Comparison of ENCODE assay signal across 10 cellular contexts in genomic region chr16:23504076-23504452, GRCh38. TPM values are rescaled to one million over a fixed set of nuclear protein-coding genes. Genes with fewer than 3 reads are reported as not detected.
DNase-seq lines count a peak whose midpoint lies in the region; ATAC-seq and TF ChIP-seq lines count a peak whose summit lies in the region.
"Had no signal": no experiment of that assay in that cellular context is flagged by ENCODE, and none has a peak within 500 bp of the region (broad histone marks: within the 10 kb centered on the region; RNA-seq: fewer than 3 reads in every experiment).

No MANE protein-coding gene starts in this region.

- peaks cover 34% of the 10 kb centered on the region for H4K20me1 ChIP-seq in PC-3 (ENCODE audit: low read length)

- H3K27me3 ChIP-seq in PC-3 (ENCODE audit: low read length) (no peaks in the 10 kb centered on the region), esophagus muscularis mucosa (no peaks in the 10 kb centered on the region), skeletal muscle satellite cell (ENCODE audit: control insufficient read depth, insufficient read depth, low read length) (no peaks in the 10 kb centered on the region)

- no peaks in the 10 kb centered on the region for H3F3A ChIP-seq in PC-3 (ENCODE audit: low read length, unreplicated experiment)

- H3K36me3 ChIP-seq in PC-3 (ENCODE audit: low read depth, low read length) (no peaks in the 10 kb centered on the region), esophagus muscularis mucosa (peaks cover 0 to 9% (median 0%) of the 10 kb centered on the region in 4 donors), skeletal muscle satellite cell (ENCODE audit: insufficient read depth, low read length) (no peaks in the 10 kb centered on the region)

- no TSS peak for BruUV-seq in PC-3 (replicated peaks; lab: Mats Ljungman, UMichigan)

- intact Hi-C loops in PC-3 (cut with micrococcal nuclease) (no loop called here), esophagus muscularis mucosa (cut with DNase I) (no loop called here)

- 0 out of 2 replicates have a peak overlapping the region, but pooled peaks have one; percentile 12 for H3K4me2 ChIP-seq in PC-3 (ENCODE audit: low read length)
- H3K4me2 ChIP-seq in skeletal muscle satellite cell (ENCODE audit: low read length), result peak overlapping the region; percentile 67

- H3K9me3 ChIP-seq in PC-3 (ENCODE audit: low read length) (no peaks in the 10 kb centered on the region), esophagus muscularis mucosa (no peaks in the 10 kb centered on the region), skeletal muscle satellite cell (replicated peaks; ENCODE audit: low read length) (no peaks in the 10 kb centered on the region)
- H3K9me3 ChIP-seq: HAP-1 had no signal

- no peak for TF ChIP-seq POLR2A in esophagus muscularis mucosa (IDR thresholded peaks at IDR 0.05; ENCODE audit: low read depth)

- H3K9ac ChIP-seq in PC-3 (ENCODE audit: low read length) (no peak overlapping the region), skeletal muscle satellite cell (ENCODE audit: low read depth, low read length) (peak overlapping the region; percentile 41)

- H3K79me2 ChIP-seq in PC-3 (ENCODE audit: low read length), result peaks cover 95% of the 10 kb centered on the region

- TF ChIP-seq CTCF in GM12865 (IDR thresholded peaks at IDR 0.05; ENCODE audit: insufficient read depth, low read depth, low read length, missing control alignments) (no peak), PC-3 (conservative IDR thresholded peaks at IDR 0.05; ENCODE audit: low read depth, low read length) (no peak), esophagus muscularis mucosa (IDR thresholded peaks at IDR 0.05) (no peak)

- H3K27ac ChIP-seq in PC-3 (ENCODE audit: low read length), result no peak overlapping the region
- peak overlapping the region; percentile 57 to 80 (median 67) for H3K27ac ChIP-seq in esophagus muscularis mucosa (replicated peaks in 1 of 4)
- H3K27ac ChIP-seq: VCaP had no signal

- peaks cover 21% of the 10 kb centered on the region for H3K4me1 ChIP-seq in PC-3 (ENCODE audit: insufficient read depth, low read length)
- H3K4me1 ChIP-seq in esophagus muscularis mucosa, result peaks cover 45 to 76% (median 63%) of the 10 kb centered on the region in 4 donors
- H3K4me1 ChIP-seq in skeletal muscle satellite cell (ENCODE audit: control insufficient read depth, insufficient read depth, low read length), result peaks cover 35% of the 10 kb centered on the region

- POLR2A ChIA-PET in PC-3 (lab: Charles Lee; ENCODE audit: unreplicated experiment), result no interaction called here

- no peak overlapping the region for H2AFZ ChIP-seq in PC-3 (ENCODE audit: low read length)

- H3K4me3 ChIP-seq in GM12865 (ENCODE audit: low read depth, low read length) (peak overlapping the region; percentile 37), PC-3 (ENCODE audit: low read length) (no peak overlapping the region), esophagus muscularis mucosa (no peak overlapping the region), skeletal muscle satellite cell (ENCODE audit: low read length) (peak overlapping the region; percentile 16)
- H3K4me3 ChIP-seq: HAP-1 had no signal

- H3K9me2 ChIP-seq in PC-3 (replicated peaks; ENCODE audit: low read length), result no peaks in the 10 kb centered on the region

- ATAC-seq in PC-3 (no peak), GM19023 (IDR thresholded peaks at IDR 0.05; ENCODE audit: unreplicated experiment) (no peak), GM19395 (IDR thresholded peaks at IDR 0.05; ENCODE audit: unreplicated experiment) (no peak), HG03108 (IDR thresholded peaks at IDR 0.05; ENCODE audit: unreplicated experiment) (no peak)

- WGBS in esophagus muscularis mucosa, result 67% methylated on average over 4 of the region's 5 CpGs

- TF ChIP-seq EP300 in esophagus muscularis mucosa (IDR thresholded peaks at IDR 0.05), result no peak

- DNase-seq in GM12865 (ENCODE audit: low read depth) (peak; percentile 64), PC-3 (peak; percentile 2), esophagus muscularis mucosa (ENCODE audit: extremely low spot score) (no peak), SW480 (ENCODE audit: low spot score) (no peak)

- CTCF ChIA-PET in PC-3 (lab: Charles Lee), result no interaction called here

RNA-seq across cellular contexts. Expression of gene GGA2, which starts 6.2 kb away (rescaled TPM):
- total RNA-seq in PC-3 (2014; rRNA removed) (26.5 and 29.0 TPM in 2 replicates), esophagus muscularis mucosa (10 to 100 TPM; 20.3 to 37.3 (median 23.0) TPM)
- 18.0 and 21.0 TPM in 2 replicates for total RNA-seq in skeletal muscle satellite cell (2012; rRNA removed)

RNA-seq across cellular contexts. Expression of gene COG7, which starts 51.1 kb away (rescaled TPM):
- total RNA-seq in PC-3 (2014; rRNA removed), result 8.6 and 13.5 TPM in 2 replicates
- total RNA-seq in esophagus muscularis mucosa, result 10 to 100 TPM; 11.9 to 23.7 (median 15.1) TPM
- 13.8 and 17.0 TPM in 2 replicates for total RNA-seq in skeletal muscle satellite cell (2012; rRNA removed)

RNA-seq across cellular contexts. Expression of gene EARS2, which starts 53.1 kb away (rescaled TPM):
- total RNA-seq in PC-3 (2014; rRNA removed), result 23.7 and 31.6 TPM in 2 replicates
- total RNA-seq in esophagus muscularis mucosa, result 10 to 100 TPM; 14.2 to 24.4 (median 18.2) TPM
- total RNA-seq in skeletal muscle satellite cell (2012; rRNA removed), result 33.0 and 37.3 TPM in 2 replicates

RNA-seq across cellular contexts. Expression of gene UBFD1, which starts 53.5 kb away (rescaled TPM):
- total RNA-seq in PC-3 (2014; rRNA removed) (69.7 and 85.3 TPM in 2 replicates), esophagus muscularis mucosa (10 to 100 TPM; 39.1 to 86.8 (median 65.5) TPM)
- 44.1 and 88.2 TPM in 2 replicates for total RNA-seq in skeletal muscle satellite cell (2012; rRNA removed)

Comparison
In these comparisons a context has a peak if more than half of its experiments do, and no peak if none do; other contexts are left out.
1. DNase-seq: peak in GM12865 (single experiment) and PC-3 (single experiment); none in esophagus muscularis mucosa (single experiment) and SW480 (single experiment).
2. H3K4me3 ChIP-seq: peak in GM12865 (single experiment) and skeletal muscle satellite cell (single experiment); none in PC-3 (single experiment) and esophagus muscularis mucosa (0 of 4).